Comparison of ENCODE assay signal across 10 cellular contexts in the genomic region with DNA sequence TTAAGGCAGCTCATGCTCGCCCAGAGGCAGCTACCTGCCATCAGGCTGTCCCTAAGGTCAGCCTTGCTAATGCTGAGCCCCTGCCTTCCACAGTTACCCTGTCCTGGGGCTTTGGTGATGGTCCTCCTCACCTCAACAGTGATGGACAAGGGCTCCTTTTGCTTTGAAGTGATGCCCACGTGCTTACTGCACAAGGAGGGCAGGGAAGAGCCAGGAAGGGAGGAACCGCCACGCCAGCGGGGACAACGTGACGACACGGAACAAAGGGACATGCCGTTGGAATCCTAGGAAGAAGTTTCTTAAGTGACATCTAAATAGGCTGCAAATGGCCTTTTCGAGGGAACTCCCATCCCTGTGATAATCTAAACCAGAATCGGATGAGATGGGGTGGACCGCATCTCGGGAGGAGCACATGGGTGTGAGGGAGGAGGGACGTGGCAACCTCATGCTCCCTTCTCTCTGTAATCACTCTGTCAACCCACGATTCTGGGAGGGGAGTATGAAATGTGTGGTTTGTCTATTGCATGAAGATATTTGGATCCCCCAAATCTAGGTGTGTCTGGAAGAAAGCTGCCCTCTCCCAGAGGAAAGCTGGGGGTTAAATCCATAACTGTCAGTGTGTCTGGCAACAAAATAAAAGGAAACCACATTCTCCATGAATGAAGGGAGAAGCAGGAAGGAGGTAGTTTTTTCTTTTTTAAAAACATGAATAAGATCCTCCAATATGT.
DNase-seq lines count a peak whose midpoint lies in the region; ATAC-seq and TF ChIP-seq lines count a peak whose summit lies in the region.
"Had no signal": no experiment of that assay in that cellular context is flagged by ENCODE, and none has a peak within 500 bp of the region (broad histone marks: within the 10 kb centered on the region; RNA-seq: fewer than 3 reads in every experiment).

No MANE protein-coding gene starts in this region.

- peaks cover 63% of the 10 kb centered on the region for H3K4me1 Mint-ChIP-seq in activated CD4-positive, alpha-beta T cell treated with anti-CD3 and anti-CD28 coated beads, Interleukin-2, amount 10 ng/mL, durations not matched to agents 24 days and 14 days
- H3K4me1 Mint-ChIP-seq in dendritic cell treated with granulocyte-macrophage colony-stimulating factor and Interleukin-4, amounts not matched to agents 40 ng/mL and 50 ng/mL, for 4 days (ENCODE audit: low read depth) = peaks cover 82% of the 10 kb centered on the region
- peaks cover 46 to 49% of the 10 kb centered on the region in 2 donors for H3K4me1 Mint-ChIP-seq in natural killer cell treated with Interleukin-12 subunit alpha and Interleukin-12 subunit beta and Interleukin-15 and Interleukin-18, amount 100 ng/mL, for 72 hours (ENCODE audit: low read depth in 2 of 2)

- intact Hi-C loops in activated CD4-positive, alpha-beta T cell treated with anti-CD3 and anti-CD28 coated beads, Interleukin-2, amount 10 ng/mL, durations not matched to agents 24 days and 14 days (cut with micrococcal nuclease) = no loop called here
- intact Hi-C loops in dendritic cell treated with granulocyte-macrophage colony-stimulating factor and Interleukin-4, amounts not matched to agents 40 ng/mL and 50 ng/mL, for 4 days (cut with micrococcal nuclease) = loop anchor here (5.0 kb wide), 1 partner anchor 64 kb away; no protein-coding TSS in a partner anchor
- intact Hi-C loops in transverse colon (cut with DNase I; ENCODE audit: low total_unique reads) = loop anchor here (5.0 to 10.0 kb wide), 2 partner anchors 226 to 256 kb away; no protein-coding TSS in a partner anchor

- H3K27me3 ChIP-seq in transverse colon = no peaks in the 10 kb centered on the region

- DNase-seq in activated CD4-positive, alpha-beta T cell treated with anti-CD3 and anti-CD28 coated beads, Interleukin-2, amount 10 ng/mL, durations not matched to agents 24 days and 14 days = no peak
- no peak for DNase-seq in activated CD4-positive, alpha-beta T cell treated with anti-CD3 and anti-CD28 coated beads for 48 hours
- no peak for DNase-seq in natural killer cell treated with Interleukin-12 subunit alpha and Interleukin-12 subunit beta and Interleukin-15 and Interleukin-18, amount 100 ng/mL, for 72 hours (ENCODE audit: low spot score)
- DNase-seq in transverse colon (no peak), GM20000 (ENCODE audit: low spot score) (no peak)
- DNase-seq: effector CD8-positive, alpha-beta T cell; PC-3 had no signal

- peaks cover 78 to 97% (median 84%) of the 10 kb centered on the region in 4 donors for H3K4me1 ChIP-seq in transverse colon

- H3K9me3 ChIP-seq in transverse colon = no peaks in the 10 kb centered on the region

- H3K36me3 Mint-ChIP-seq in activated CD4-positive, alpha-beta T cell treated with anti-CD3 and anti-CD28 coated beads, Interleukin-2, amount 10 ng/mL, durations not matched to agents 24 days and 14 days (ENCODE audit: low read depth) = peaks cover 3% of the 10 kb centered on the region
- no peaks in the 10 kb centered on the region for H3K36me3 Mint-ChIP-seq in dendritic cell treated with granulocyte-macrophage colony-stimulating factor and Interleukin-4, amounts not matched to agents 40 ng/mL and 50 ng/mL, for 4 days (ENCODE audit: low read depth)
- no peaks in the 10 kb centered on the region for H3K36me3 Mint-ChIP-seq in natural killer cell treated with Interleukin-12 subunit alpha and Interleukin-12 subunit beta and Interleukin-15 and Interleukin-18, amount 100 ng/mL, for 72 hours

- no peaks in the 10 kb centered on the region for H3K9me3 Mint-ChIP-seq in activated CD4-positive, alpha-beta T cell treated with anti-CD3 and anti-CD28 coated beads, Interleukin-2, amount 10 ng/mL, durations not matched to agents 24 days and 14 days
- no peaks in the 10 kb centered on the region for H3K9me3 Mint-ChIP-seq in dendritic cell treated with granulocyte-macrophage colony-stimulating factor and Interleukin-4, amounts not matched to agents 40 ng/mL and 50 ng/mL, for 4 days
- no peaks in the 10 kb centered on the region for H3K9me3 Mint-ChIP-seq in natural killer cell treated with Interleukin-12 subunit alpha and Interleukin-12 subunit beta and Interleukin-15 and Interleukin-18, amount 100 ng/mL, for 72 hours

- no peaks in the 10 kb centered on the region for H3K36me3 ChIP-seq in transverse colon

- TF ChIP-seq EP300 in transverse colon (IDR thresholded peaks at IDR 0.05; ENCODE audit: low read depth) = no peak

- peak overlapping the region; percentile 97 to 99 (median 98) for H3K27ac ChIP-seq in transverse colon

- peak overlapping the region; percentile 2 for H3K27ac Mint-ChIP-seq in activated CD4-positive, alpha-beta T cell treated with anti-CD3 and anti-CD28 coated beads, Interleukin-2, amount 10 ng/mL, durations not matched to agents 24 days and 14 days
- H3K27ac Mint-ChIP-seq in dendritic cell treated with granulocyte-macrophage colony-stimulating factor and Interleukin-4, amounts not matched to agents 40 ng/mL and 50 ng/mL, for 4 days = peak overlapping the region; percentile 99
- peak overlapping the region; percentile 62 to 97 for H3K27ac Mint-ChIP-seq in natural killer cell treated with Interleukin-12 subunit alpha and Interleukin-12 subunit beta and Interleukin-15 and Interleukin-18, amount 100 ng/mL, for 72 hours

- no peak for ATAC-seq in natural killer cell treated with Interleukin-12 subunit alpha and Interleukin-12 subunit beta and Interleukin-15 and Interleukin-18, amount 100 ng/mL, for 72 hours
- ATAC-seq in GM21528 (IDR thresholded peaks at IDR 0.05; ENCODE audit: low FRiP score, unreplicated experiment) (no peak), HG02642 (IDR thresholded peaks at IDR 0.05; ENCODE audit: poor library complexity, unreplicated experiment) (no peak)
- ATAC-seq: PC-3 had no signal

- no peak for TF ChIP-seq POLR2A in transverse colon (IDR thresholded peaks at IDR 0.05)

- H3K27me3 Mint-ChIP-seq in activated CD4-positive, alpha-beta T cell treated with anti-CD3 and anti-CD28 coated beads, Interleukin-2, amount 10 ng/mL, durations not matched to agents 24 days and 14 days = peaks cover 2% of the 10 kb centered on the region
- no peaks in the 10 kb centered on the region for H3K27me3 Mint-ChIP-seq in dendritic cell treated with granulocyte-macrophage colony-stimulating factor and Interleukin-4, amounts not matched to agents 40 ng/mL and 50 ng/mL, for 4 days
- no peaks in the 10 kb centered on the region for H3K27me3 Mint-ChIP-seq in natural killer cell treated with Interleukin-12 subunit alpha and Interleukin-12 subunit beta and Interleukin-15 and Interleukin-18, amount 100 ng/mL, for 72 hours

- H3K4me3 Mint-ChIP-seq in activated CD4-positive, alpha-beta T cell treated with anti-CD3 and anti-CD28 coated beads, Interleukin-2, amount 10 ng/mL, durations not matched to agents 24 days and 14 days = no peak overlapping the region
- H3K4me3 Mint-ChIP-seq in dendritic cell treated with granulocyte-macrophage colony-stimulating factor and Interleukin-4, amounts not matched to agents 40 ng/mL and 50 ng/mL, for 4 days = no peak overlapping the region
- H3K4me3 Mint-ChIP-seq in natural killer cell treated with Interleukin-12 subunit alpha and Interleukin-12 subunit beta and Interleukin-15 and Interleukin-18, amount 100 ng/mL, for 72 hours = no peak overlapping the region

- no peak overlapping the region for H3K4me3 ChIP-seq in transverse colon

- 75 to 78% methylated on average over 6 to 15 of the region's 15 CpGs for WGBS in transverse colon (ENCODE audit: low coverage in 1 of 2), 2 donors

- TF ChIP-seq CTCF in transverse colon (IDR thresholded peaks at IDR 0.05) (no peak), GM20000 (IDR thresholded peaks at IDR 0.05; ENCODE audit: extremely low read depth, missing control alignments) (no peak)

- in situ Hi-C loops in transverse colon (cut with MboI; ENCODE audit: low pct_ligation_motif_present in 1 of 4, low pct_unique_long_range_greater_than_20kb in 1 of 4, low sequenced_read_pairs in 3 of 4) = loop anchor here (10.0 to 25.0 kb wide), 6 partner anchors 106 to 364 kb away; a partner anchor contains a TSS

Comparison
In these comparisons a context has a peak if more than half of its experiments do, and no peak if none do; other contexts are left out.
1. H3K27ac Mint-ChIP-seq: peak in every context shown above with its lines; median percentile 99 in dendritic cell treated with granulocyte-macrophage colony-stimulating factor and Interleukin-4, amounts not matched to agents 40 ng/mL and 50 ng/mL, for 4 days; 80 in natural killer cell treated with Interleukin-12 subunit alpha and Interleukin-12 subunit beta and Interleukin-15 and Interleukin-18, amount 100 ng/mL, for 72 hours; 2 in activated CD4-positive, alpha-beta T cell treated with anti-CD3 and anti-CD28 coated beads, Interleukin-2, amount 10 ng/mL, durations not matched to agents 24 days and 14 days.